14 cellular contexts compared by ENCODE assay signal in genomic region chr16:27430512-27430911, GRCh38. TPM values are rescaled to one million over a fixed set of nuclear protein-coding genes. Genes with fewer than 3 reads are reported as not detected.
DNase-seq lines count a peak whose midpoint lies in the region; ATAC-seq and TF ChIP-seq lines count a peak whose summit lies in the region.
"Had no signal": no experiment of that assay in that cellular context is flagged by ENCODE, and none has a peak within 500 bp of the region (broad histone marks: within the 10 kb centered on the region; RNA-seq: fewer than 3 reads in every experiment).

No MANE protein-coding gene starts in this region.

- peaks cover 79% of the 10 kb centered on the region for H3K36me3 Mint-ChIP-seq in effector memory CD8-positive, alpha-beta T cell (ENCODE audit: insufficient read depth)
- no peaks in the 10 kb centered on the region for H3K36me3 Mint-ChIP-seq in endodermal cell (ENCODE audit: low read depth)

- TF ChIP-seq CTCF in SU-DHL-6 (IDR thresholded peaks at IDR 0.05; ENCODE audit: insufficient read depth, low read length, poor library complexity, severe bottlenecking): no peak
- TF ChIP-seq CTCF in endodermal cell (conservative IDR thresholded peaks at IDR 0.05): no peak
- TF ChIP-seq CTCF in GM10248 (IDR thresholded peaks at IDR 0.05; ENCODE audit: control extremely low read depth, extremely low read depth, low read depth, missing control alignments): no peak

- H3K9me2 ChIP-seq in SU-DHL-6 (replicated peaks; ENCODE audit: insufficient read depth, low read length): no peaks in the 10 kb centered on the region

- H3K27me3 Mint-ChIP-seq in stimulated activated naive CD8-positive, alpha-beta T cell treated with anti-CD3 and anti-CD28 coated beads, Interleukin-15, amount 100 ng/mL, for 72 hours: no peaks in the 10 kb centered on the region
- no peaks in the 10 kb centered on the region for H3K27me3 Mint-ChIP-seq in effector memory CD8-positive, alpha-beta T cell
- peaks cover 1% of the 10 kb centered on the region for H3K27me3 Mint-ChIP-seq in endodermal cell (ENCODE audit: insufficient read depth)

- WGBS in endodermal cell (ENCODE audit: insufficient coverage in 1 of 2, insufficient read length in 1 of 2), 2 experiments: 88 to 98% methylated on average over 4 to 6 of the region's 7 CpGs

- DNase-seq in stimulated activated naive CD8-positive, alpha-beta T cell treated with anti-CD3 and anti-CD28 coated beads, Interleukin-15, Interleukin-2, amounts not matched to agents 100 U/mL and 50 U/mL, for 24 hours: peak; percentile 3
- DNase-seq in stimulated activated naive CD8-positive, alpha-beta T cell treated with anti-CD3 and anti-CD28 coated beads, Interleukin-15, amount 100 ng/mL, for 72 hours: no peak
- DNase-seq in effector memory CD8-positive, alpha-beta T cell: no peak
- DNase-seq in endodermal cell (no peak), GM10248 (ENCODE audit: extremely low spot score) (no peak), DMS 273 (lab: John Stamatoyannopoulos, UW; ENCODE audit: unreplicated experiment) (no peak)
- DNase-seq: AML-193; NCI-H1092 treated with DMSO at 0.1 percent for 48 hours; Right ventricle myocardium superior; stimulated activated CD4-positive, alpha-beta T cell treated with anti-CD3 and anti-CD28 coated beads, Interleukin-4, amount 100 ng/mL, for 1 hour; T1000 had no signal

- CTCF ChIA-PET in GM10248 (lab: Yijun Ruan, JAX): interaction anchor here (1.0 to 1.3 kb wide), 8 partner anchors 13 to 221 kb away, joined by 3 to 5 read pairs (median 3); no protein-coding TSS in a partner anchor

- peaks cover 10% of the 10 kb centered on the region for H3F3A ChIP-seq in SU-DHL-6 (ENCODE audit: insufficient read depth)

- H3K9me3 ChIP-seq in SU-DHL-6 (ENCODE audit: insufficient read depth, low read length): no peaks in the 10 kb centered on the region
- H3K9me3 ChIP-seq in endodermal cell (ENCODE audit: control insufficient read depth, low read length): no peaks in the 10 kb centered on the region
- H3K9me3 ChIP-seq: gastroesophageal sphincter had no signal

- H4K20me1 ChIP-seq in SU-DHL-6 (ENCODE audit: low read depth, low read length): no peaks in the 10 kb centered on the region

- no peaks in the 10 kb centered on the region for H3K36me3 ChIP-seq in SU-DHL-6 (ENCODE audit: low read length)
- no peaks in the 10 kb centered on the region for H3K36me3 ChIP-seq in endodermal cell (ENCODE audit: control insufficient read depth, insufficient read depth, low read length)
- H3K36me3 ChIP-seq: gastroesophageal sphincter had no signal

- POLR2A ChIA-PET in GM10248 (lab: Yijun Ruan, JAX): interaction anchor here (0.6 to 1.4 kb wide), 6 partner anchors 19 to 55 kb away, joined by 3 to 6 read pairs (median 3); no protein-coding TSS in a partner anchor

- peaks cover 73% of the 10 kb centered on the region for H3K4me1 Mint-ChIP-seq in stimulated activated naive CD8-positive, alpha-beta T cell treated with anti-CD3 and anti-CD28 coated beads, Interleukin-15, amount 100 ng/mL, for 72 hours
- peaks cover 20 to 29% of the 10 kb centered on the region in 2 donors for H3K4me1 Mint-ChIP-seq in effector memory CD8-positive, alpha-beta T cell (ENCODE audit: low read depth in 2 of 2)
- no peaks in the 10 kb centered on the region for H3K4me1 Mint-ChIP-seq in endodermal cell

- H3K9ac ChIP-seq in SU-DHL-6 (ENCODE audit: low read length) (no peak overlapping the region), endodermal cell (ENCODE audit: extremely low read depth, low read length, poor library complexity, severe bottlenecking) (no peak overlapping the region)

- H3K4me3 ChIP-seq in SU-DHL-6 (ENCODE audit: insufficient read depth, low read length, poor library complexity, severe bottlenecking) (no peak overlapping the region), endodermal cell (ENCODE audit: low read length) (no peak overlapping the region)
- H3K4me3 ChIP-seq: gastroesophageal sphincter had no signal

- no peaks in the 10 kb centered on the region for H3K79me2 ChIP-seq in SU-DHL-6 (ENCODE audit: insufficient read depth, low read length)

- H3K4me2 ChIP-seq in SU-DHL-6 (ENCODE audit: low read depth, low read length, poor library complexity, severe bottlenecking): no peak overlapping the region

- H3K27ac Mint-ChIP-seq in stimulated activated naive CD8-positive, alpha-beta T cell treated with anti-CD3 and anti-CD28 coated beads, Interleukin-15, amount 100 ng/mL, for 72 hours: peak overlapping the region in 1 of 2 donors; percentile 52
- peak overlapping the region; percentile 80 to 87 for H3K27ac Mint-ChIP-seq in effector memory CD8-positive, alpha-beta T cell
- no peak overlapping the region for H3K27ac Mint-ChIP-seq in endodermal cell

- no peaks in the 10 kb centered on the region for H3K4me1 ChIP-seq in endodermal cell (ENCODE audit: control insufficient read depth, insufficient read depth, low read length)
- H3K4me1 ChIP-seq: gastroesophageal sphincter had no signal

- no peak overlapping the region for H2AFZ ChIP-seq in SU-DHL-6 (ENCODE audit: low read depth, low read length, severe bottlenecking)

- no peaks in the 10 kb centered on the region for H3K9me3 Mint-ChIP-seq in stimulated activated naive CD8-positive, alpha-beta T cell treated with anti-CD3 and anti-CD28 coated beads, Interleukin-15, amount 100 ng/mL, for 72 hours
- H3K9me3 Mint-ChIP-seq in effector memory CD8-positive, alpha-beta T cell: no peaks in the 10 kb centered on the region
- H3K9me3 Mint-ChIP-seq in endodermal cell: peaks cover 1% of the 10 kb centered on the region

- no peak for ATAC-seq in stimulated activated naive CD8-positive, alpha-beta T cell treated with anti-CD3 and anti-CD28 coated beads, Interleukin-15, Interleukin-2, amounts not matched to agents 100 U/mL and 50 U/mL, for 24 hours
- no peak for ATAC-seq in stimulated activated naive CD8-positive, alpha-beta T cell treated with anti-CD3 and anti-CD28 coated beads, Interleukin-15, amount 100 ng/mL, for 72 hours
- no peak for ATAC-seq in effector memory CD8-positive, alpha-beta T cell (replicated peaks)
- no peak for ATAC-seq in GM19324 (IDR thresholded peaks at IDR 0.05; ENCODE audit: low FRiP score, unreplicated experiment)
- ATAC-seq: gastroesophageal sphincter had no signal

- H3K27me3 ChIP-seq in SU-DHL-6 (ENCODE audit: low read length) (no peaks in the 10 kb centered on the region), endodermal cell (ENCODE audit: control insufficient read depth, insufficient read depth, low read length, poor library complexity, severe bottlenecking) (no peaks in the 10 kb centered on the region)

- peak overlapping the region in 1 of 2 donors; percentile 9 for H3K4me3 Mint-ChIP-seq in stimulated activated naive CD8-positive, alpha-beta T cell treated with anti-CD3 and anti-CD28 coated beads, Interleukin-15, amount 100 ng/mL, for 72 hours
- peak overlapping the region in 1 of 2 donors; percentile 21 for H3K4me3 Mint-ChIP-seq in effector memory CD8-positive, alpha-beta T cell
- H3K4me3 Mint-ChIP-seq in endodermal cell: no peak overlapping the region

- H3K27ac ChIP-seq in SU-DHL-6 (ENCODE audit: low read depth, low read length) (peak overlapping the region; percentile 36; the same call in 1 of the 2 replicates), endodermal cell (ENCODE audit: low read depth, low read length) (no peak overlapping the region)
- H3K27ac ChIP-seq: gastroesophageal sphincter had no signal

RNA-seq across cellular contexts. Expression of gene IL21R, which starts 28.5 kb away (rescaled TPM):
- under 1 TPM in 1 of 2 donors, not detected in 1; 0.18 TPM for total RNA-seq in endodermal cell
- 0.57 TPM for polyA plus RNA-seq in endodermal cell (2013, experiment 1 of 2)
- 0.17 TPM for polyA plus RNA-seq in endodermal cell (2013, experiment 2 of 2)
